ENCODE assay signal across 1 cellular context in the genomic region with DNA sequence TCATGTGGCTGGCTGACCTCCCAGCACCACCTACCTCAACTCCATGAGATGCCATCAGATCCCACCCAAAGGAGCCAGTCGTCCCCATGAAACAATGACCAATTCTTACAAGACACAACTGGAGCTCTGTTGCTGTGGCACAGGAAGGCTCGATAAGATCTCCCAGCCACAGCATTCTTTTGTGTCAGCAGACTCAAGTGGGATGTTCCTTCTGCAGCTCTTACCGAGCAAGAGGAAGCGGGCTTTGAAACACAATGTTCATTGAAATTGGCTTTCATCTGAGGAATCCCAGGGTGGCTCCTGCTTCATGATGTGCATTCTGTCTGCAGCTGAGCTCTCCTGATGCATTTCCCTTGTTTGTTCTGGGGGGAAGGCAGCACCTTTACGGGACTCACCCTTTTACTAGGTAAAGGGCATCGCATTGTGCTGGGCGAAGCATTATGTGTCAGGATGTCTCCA.
TF ChIP-seq lines count a peak whose summit lies in the region.

No MANE protein-coding gene starts in this region.

TF ChIP-seq in K562, 482 proteins besides CTCF, POLR2A, EP300 and RAD21 (continued from another document and continues in another):
- TF ChIP-seq, protein P1, sequence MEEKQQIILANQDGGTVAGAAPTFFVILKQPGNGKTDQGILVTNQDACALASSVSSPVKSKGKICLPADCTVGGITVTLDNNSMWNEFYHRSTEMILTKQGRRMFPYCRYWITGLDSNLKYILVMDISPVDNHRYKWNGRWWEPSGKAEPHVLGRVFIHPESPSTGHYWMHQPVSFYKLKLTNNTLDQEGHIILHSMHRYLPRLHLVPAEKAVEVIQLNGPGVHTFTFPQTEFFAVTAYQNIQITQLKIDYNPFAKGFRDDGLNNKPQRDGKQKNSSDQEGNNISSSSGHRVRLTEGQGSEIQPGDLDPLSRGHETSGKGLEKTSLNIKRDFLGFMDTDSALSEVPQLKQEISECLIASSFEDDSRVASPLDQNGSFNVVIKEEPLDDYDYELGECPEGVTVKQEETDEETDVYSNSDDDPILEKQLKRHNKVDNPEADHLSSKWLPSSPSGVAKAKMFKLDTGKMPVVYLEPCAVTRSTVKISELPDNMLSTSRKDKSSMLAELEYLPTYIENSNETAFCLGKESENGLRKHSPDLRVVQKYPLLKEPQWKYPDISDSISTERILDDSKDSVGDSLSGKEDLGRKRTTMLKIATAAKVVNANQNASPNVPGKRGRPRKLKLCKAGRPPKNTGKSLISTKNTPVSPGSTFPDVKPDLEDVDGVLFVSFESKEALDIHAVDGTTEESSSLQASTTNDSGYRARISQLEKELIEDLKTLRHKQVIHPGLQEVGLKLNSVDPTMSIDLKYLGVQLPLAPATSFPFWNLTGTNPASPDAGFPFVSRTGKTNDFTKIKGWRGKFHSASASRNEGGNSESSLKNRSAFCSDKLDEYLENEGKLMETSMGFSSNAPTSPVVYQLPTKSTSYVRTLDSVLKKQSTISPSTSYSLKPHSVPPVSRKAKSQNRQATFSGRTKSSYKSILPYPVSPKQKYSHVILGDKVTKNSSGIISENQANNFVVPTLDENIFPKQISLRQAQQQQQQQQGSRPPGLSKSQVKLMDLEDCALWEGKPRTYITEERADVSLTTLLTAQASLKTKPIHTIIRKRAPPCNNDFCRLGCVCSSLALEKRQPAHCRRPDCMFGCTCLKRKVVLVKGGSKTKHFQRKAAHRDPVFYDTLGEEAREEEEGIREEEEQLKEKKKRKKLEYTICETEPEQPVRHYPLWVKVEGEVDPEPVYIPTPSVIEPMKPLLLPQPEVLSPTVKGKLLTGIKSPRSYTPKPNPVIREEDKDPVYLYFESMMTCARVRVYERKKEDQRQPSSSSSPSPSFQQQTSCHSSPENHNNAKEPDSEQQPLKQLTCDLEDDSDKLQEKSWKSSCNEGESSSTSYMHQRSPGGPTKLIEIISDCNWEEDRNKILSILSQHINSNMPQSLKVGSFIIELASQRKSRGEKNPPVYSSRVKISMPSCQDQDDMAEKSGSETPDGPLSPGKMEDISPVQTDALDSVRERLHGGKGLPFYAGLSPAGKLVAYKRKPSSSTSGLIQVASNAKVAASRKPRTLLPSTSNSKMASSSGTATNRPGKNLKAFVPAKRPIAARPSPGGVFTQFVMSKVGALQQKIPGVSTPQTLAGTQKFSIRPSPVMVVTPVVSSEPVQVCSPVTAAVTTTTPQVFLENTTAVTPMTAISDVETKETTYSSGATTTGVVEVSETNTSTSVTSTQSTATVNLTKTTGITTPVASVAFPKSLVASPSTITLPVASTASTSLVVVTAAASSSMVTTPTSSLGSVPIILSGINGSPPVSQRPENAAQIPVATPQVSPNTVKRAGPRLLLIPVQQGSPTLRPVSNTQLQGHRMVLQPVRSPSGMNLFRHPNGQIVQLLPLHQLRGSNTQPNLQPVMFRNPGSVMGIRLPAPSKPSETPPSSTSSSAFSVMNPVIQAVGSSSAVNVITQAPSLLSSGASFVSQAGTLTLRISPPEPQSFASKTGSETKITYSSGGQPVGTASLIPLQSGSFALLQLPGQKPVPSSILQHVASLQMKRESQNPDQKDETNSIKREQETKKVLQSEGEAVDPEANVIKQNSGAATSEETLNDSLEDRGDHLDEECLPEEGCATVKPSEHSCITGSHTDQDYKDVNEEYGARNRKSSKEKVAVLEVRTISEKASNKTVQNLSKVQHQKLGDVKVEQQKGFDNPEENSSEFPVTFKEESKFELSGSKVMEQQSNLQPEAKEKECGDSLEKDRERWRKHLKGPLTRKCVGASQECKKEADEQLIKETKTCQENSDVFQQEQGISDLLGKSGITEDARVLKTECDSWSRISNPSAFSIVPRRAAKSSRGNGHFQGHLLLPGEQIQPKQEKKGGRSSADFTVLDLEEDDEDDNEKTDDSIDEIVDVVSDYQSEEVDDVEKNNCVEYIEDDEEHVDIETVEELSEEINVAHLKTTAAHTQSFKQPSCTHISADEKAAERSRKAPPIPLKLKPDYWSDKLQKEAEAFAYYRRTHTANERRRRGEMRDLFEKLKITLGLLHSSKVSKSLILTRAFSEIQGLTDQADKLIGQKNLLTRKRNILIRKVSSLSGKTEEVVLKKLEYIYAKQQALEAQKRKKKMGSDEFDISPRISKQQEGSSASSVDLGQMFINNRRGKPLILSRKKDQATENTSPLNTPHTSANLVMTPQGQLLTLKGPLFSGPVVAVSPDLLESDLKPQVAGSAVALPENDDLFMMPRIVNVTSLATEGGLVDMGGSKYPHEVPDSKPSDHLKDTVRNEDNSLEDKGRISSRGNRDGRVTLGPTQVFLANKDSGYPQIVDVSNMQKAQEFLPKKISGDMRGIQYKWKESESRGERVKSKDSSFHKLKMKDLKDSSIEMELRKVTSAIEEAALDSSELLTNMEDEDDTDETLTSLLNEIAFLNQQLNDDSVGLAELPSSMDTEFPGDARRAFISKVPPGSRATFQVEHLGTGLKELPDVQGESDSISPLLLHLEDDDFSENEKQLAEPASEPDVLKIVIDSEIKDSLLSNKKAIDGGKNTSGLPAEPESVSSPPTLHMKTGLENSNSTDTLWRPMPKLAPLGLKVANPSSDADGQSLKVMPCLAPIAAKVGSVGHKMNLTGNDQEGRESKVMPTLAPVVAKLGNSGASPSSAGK (IDR thresholded peaks at IDR 0.05), result no peak
- no peak for TF ChIP-seq HNRNPK (IDR thresholded peaks at IDR 0.05; ENCODE audit: low read depth, low read length, poor library complexity, severe bottlenecking)
- TF ChIP-seq, protein P2, sequence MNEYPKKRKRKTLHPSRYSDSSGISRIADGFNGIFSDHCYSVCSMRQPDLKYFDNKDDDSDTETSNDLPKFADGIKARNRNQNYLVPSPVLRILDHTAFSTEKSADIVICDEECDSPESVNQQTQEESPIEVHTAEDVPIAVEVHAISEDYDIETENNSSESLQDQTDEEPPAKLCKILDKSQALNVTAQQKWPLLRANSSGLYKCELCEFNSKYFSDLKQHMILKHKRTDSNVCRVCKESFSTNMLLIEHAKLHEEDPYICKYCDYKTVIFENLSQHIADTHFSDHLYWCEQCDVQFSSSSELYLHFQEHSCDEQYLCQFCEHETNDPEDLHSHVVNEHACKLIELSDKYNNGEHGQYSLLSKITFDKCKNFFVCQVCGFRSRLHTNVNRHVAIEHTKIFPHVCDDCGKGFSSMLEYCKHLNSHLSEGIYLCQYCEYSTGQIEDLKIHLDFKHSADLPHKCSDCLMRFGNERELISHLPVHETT (CRISPR knock-in tag; conservative IDR thresholded peaks at IDR 0.05 in 1 of 2, IDR thresholded peaks at IDR 0.05 in 1 of 2), result peak in 1 of 2 experiments; percentile 60; a peak in 1 of 4 replicates
- TF ChIP-seq ARID1B (IDR thresholded peaks at IDR 0.05), result no peak
- TF ChIP-seq CREB1 (IDR thresholded peaks at IDR 0.05), result no peak
- no peak for TF ChIP-seq CREB1 (CRISPR knock-in tag; IDR thresholded peaks at IDR 0.05)
- peak in 1 of 2 experiments; percentile 17; a peak in 1 of 4 replicates for TF ChIP-seq TEAD1 (CRISPR knock-in tag; IDR thresholded peaks at IDR 0.05)
- no peak for TF ChIP-seq HDAC6 (IDR thresholded peaks at IDR 0.05; ENCODE audit: low read depth, low read length)
- TF ChIP-seq ZNF699 (CRISPR knock-in tag; IDR thresholded peaks at IDR 0.05; ENCODE audit: insufficient replicate concordance), result no peak
- no peak for TF ChIP-seq RBM15 (IDR thresholded peaks at IDR 0.05; ENCODE audit: insufficient read depth, low read length)
- TF ChIP-seq ZNF384 (IDR thresholded peaks at IDR 0.05; ENCODE audit: low read depth, low read length), result no peak
- TF ChIP-seq HNRNPH1 (optimal IDR thresholded peaks at IDR 0.05; ENCODE audit: low read depth, low read length), result no peak
- no peak for TF ChIP-seq ZNF77 (CRISPR knock-in tag; IDR thresholded peaks at IDR 0.05)
- no peak for TF ChIP-seq CBX8 (IDR thresholded peaks at IDR 0.05; ENCODE audit: borderline replicate concordance, extremely low read depth, low read depth, low read length, poor library complexity, severe bottlenecking)
- TF ChIP-seq, protein P3, sequence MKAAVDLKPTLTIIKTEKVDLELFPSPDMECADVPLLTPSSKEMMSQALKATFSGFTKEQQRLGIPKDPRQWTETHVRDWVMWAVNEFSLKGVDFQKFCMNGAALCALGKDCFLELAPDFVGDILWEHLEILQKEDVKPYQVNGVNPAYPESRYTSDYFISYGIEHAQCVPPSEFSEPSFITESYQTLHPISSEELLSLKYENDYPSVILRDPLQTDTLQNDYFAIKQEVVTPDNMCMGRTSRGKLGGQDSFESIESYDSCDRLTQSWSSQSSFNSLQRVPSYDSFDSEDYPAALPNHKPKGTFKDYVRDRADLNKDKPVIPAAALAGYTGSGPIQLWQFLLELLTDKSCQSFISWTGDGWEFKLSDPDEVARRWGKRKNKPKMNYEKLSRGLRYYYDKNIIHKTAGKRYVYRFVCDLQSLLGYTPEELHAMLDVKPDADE (conservative IDR thresholded peaks at IDR 0.05; ENCODE audit: control insufficient read depth, low read depth, low read length), result no peak
- no peak for TF ChIP-seq SMAD2 (IDR thresholded peaks at IDR 0.05; ENCODE audit: low read depth, low read length)
- TF ChIP-seq, protein P4, sequence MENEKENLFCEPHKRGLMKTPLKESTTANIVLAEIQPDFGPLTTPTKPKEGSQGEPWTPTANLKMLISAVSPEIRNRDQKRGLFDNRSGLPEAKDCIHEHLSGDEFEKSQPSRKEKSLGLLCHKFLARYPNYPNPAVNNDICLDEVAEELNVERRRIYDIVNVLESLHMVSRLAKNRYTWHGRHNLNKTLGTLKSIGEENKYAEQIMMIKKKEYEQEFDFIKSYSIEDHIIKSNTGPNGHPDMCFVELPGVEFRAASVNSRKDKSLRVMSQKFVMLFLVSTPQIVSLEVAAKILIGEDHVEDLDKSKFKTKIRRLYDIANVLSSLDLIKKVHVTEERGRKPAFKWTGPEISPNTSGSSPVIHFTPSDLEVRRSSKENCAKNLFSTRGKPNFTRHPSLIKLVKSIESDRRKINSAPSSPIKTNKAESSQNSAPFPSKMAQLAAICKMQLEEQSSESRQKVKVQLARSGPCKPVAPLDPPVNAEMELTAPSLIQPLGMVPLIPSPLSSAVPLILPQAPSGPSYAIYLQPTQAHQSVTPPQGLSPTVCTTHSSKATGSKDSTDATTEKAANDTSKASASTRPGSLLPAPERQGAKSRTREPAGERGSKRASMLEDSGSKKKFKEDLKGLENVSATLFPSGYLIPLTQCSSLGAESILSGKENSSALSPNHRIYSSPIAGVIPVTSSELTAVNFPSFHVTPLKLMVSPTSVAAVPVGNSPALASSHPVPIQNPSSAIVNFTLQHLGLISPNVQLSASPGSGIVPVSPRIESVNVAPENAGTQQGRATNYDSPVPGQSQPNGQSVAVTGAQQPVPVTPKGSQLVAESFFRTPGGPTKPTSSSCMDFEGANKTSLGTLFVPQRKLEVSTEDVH (IDR thresholded peaks at IDR 0.05; ENCODE audit: low read depth, partially characterized antibody), result no peak
- no peak for TF ChIP-seq ZNF24 (IDR thresholded peaks at IDR 0.05)
- TF ChIP-seq, protein P5, sequence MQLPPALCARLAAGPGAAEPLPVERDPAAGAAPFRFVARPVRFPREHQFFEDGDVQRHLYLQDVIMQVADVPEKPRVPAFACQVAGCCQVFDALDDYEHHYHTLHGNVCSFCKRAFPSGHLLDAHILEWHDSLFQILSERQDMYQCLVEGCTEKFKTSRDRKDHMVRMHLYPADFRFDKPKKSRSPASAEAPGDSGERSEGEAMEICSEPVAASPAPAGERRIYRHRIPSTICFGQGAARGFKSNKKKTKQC (CRISPR knock-in tag; IDR thresholded peaks at IDR 0.05), result no peak
- no peak for TF ChIP-seq BRCA1 (IDR thresholded peaks at IDR 0.05)
- no peak for TF ChIP-seq BRCA1 (CRISPR knock-in tag; IDR thresholded peaks at IDR 0.05)
- TF ChIP-seq, protein P6, sequence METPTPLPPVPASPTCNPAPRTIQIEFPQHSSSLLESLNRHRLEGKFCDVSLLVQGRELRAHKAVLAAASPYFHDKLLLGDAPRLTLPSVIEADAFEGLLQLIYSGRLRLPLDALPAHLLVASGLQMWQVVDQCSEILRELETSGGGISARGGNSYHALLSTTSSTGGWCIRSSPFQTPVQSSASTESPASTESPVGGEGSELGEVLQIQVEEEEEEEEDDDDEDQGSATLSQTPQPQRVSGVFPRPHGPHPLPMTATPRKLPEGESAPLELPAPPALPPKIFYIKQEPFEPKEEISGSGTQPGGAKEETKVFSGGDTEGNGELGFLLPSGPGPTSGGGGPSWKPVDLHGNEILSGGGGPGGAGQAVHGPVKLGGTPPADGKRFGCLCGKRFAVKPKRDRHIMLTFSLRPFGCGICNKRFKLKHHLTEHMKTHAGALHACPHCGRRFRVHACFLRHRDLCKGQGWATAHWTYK (CRISPR knock-in tag; IDR thresholded peaks at IDR 0.05), result peak; percentile 97
- TF ChIP-seq ZNF184 (CRISPR knock-in tag; IDR thresholded peaks at IDR 0.05), result no peak
- TF ChIP-seq SAP30 (IDR thresholded peaks at IDR 0.05; ENCODE audit: borderline replicate concordance, insufficient read depth, low read depth, low read length, poor library complexity, severe bottlenecking), result no peak
- TF ChIP-seq PTBP1 (IDR thresholded peaks at IDR 0.05; ENCODE audit: low read depth, low read length), result no peak
- no peak for TF ChIP-seq ZEB2 (IDR thresholded peaks at IDR 0.05)
- TF ChIP-seq HMG20A (CRISPR knock-in tag; conservative IDR thresholded peaks at IDR 0.05), result no peak
- TF ChIP-seq ADNP (tag; IDR thresholded peaks at IDR 0.05), result no peak
- TF ChIP-seq JUND (IDR thresholded peaks at IDR 0.05; ENCODE audit: borderline replicate concordance, low read depth, low read length), result no peak
- peak; percentile 16; the same call in 1 of the 3 replicates for TF ChIP-seq JUND (tag; IDR thresholded peaks at IDR 0.05; ENCODE audit: borderline replicate concordance, low read depth, low read length)
- no peak for TF ChIP-seq EZH2 (IDR thresholded peaks at IDR 0.05; ENCODE audit: borderline replicate concordance, low read depth, low read length)
- TF ChIP-seq FOXP1 (CRISPR knock-in tag; IDR thresholded peaks at IDR 0.05), result no peak
- no peak for TF ChIP-seq ZNF3 (CRISPR knock-in tag; IDR thresholded peaks at IDR 0.05)
- TF ChIP-seq, protein P7, sequence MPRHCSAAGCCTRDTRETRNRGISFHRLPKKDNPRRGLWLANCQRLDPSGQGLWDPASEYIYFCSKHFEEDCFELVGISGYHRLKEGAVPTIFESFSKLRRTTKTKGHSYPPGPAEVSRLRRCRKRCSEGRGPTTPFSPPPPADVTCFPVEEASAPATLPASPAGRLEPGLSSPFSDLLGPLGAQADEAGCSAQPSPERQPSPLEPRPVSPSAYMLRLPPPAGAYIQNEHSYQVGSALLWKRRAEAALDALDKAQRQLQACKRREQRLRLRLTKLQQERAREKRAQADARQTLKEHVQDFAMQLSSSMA (CRISPR knock-in tag; IDR thresholded peaks at IDR 0.05), result no peak
- TF ChIP-seq RFX5 (IDR thresholded peaks at IDR 0.05; ENCODE audit: low read depth, low read length), result no peak
- TF ChIP-seq FOXA3 (CRISPR knock-in tag; conservative IDR thresholded peaks at IDR 0.05 in 1 of 2, IDR thresholded peaks at IDR 0.05 in 1 of 2), result no peak
- TF ChIP-seq, protein P8, sequence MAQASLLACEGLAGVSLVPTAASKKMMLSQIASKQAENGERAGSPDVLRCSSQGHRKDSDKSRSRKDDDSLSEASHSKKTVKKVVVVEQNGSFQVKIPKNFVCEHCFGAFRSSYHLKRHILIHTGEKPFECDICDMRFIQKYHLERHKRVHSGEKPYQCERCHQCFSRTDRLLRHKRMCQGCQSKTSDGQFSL (CRISPR knock-in tag; IDR thresholded peaks at IDR 0.05), result no peak
- TF ChIP-seq, protein P8 (tag; IDR thresholded peaks at IDR 0.05), result no peak
- TF ChIP-seq PPARD (CRISPR knock-in tag; IDR thresholded peaks at IDR 0.05), result no peak
